In genomic region chr4:171812377-171813194, GRCh38 we compare ENCODE assay signal across 10 cellular contexts. TPM values are rescaled to one million over a fixed set of nuclear protein-coding genes. Genes with fewer than 3 reads are reported as not detected.
A peak's percentile ranks its signal among the peaks of the same experiment; 100 is the strongest.
DNase-seq lines count a peak whose midpoint lies in the region; ATAC-seq and TF ChIP-seq lines count a peak whose summit lies in the region.
"Had no signal": no experiment of that assay in that cellular context is flagged by ENCODE, and none has a peak within 500 bp of the region (broad histone marks: within the 10 kb centered on the region; RNA-seq: fewer than 3 reads in every experiment).

No MANE protein-coding gene starts in this region.

- H3K9ac ChIP-seq in NT2/D1 (ENCODE audit: insufficient read length, low read depth) (peak overlapping the region; percentile 74), subcutaneous abdominal adipose tissue (ENCODE audit: low read length in 5 of 5) (no peak overlapping the region)

- peak overlapping the region; percentile 82 for H2AFZ ChIP-seq in hepatocyte

- H3K9me3 Mint-ChIP-seq in activated naive CD4-positive, alpha-beta T cell treated with anti-CD3 and anti-CD28 coated beads, Interleukin-2, amount 50 U/mL, for 72 hours, result peaks cover 3 to 11% of the 10 kb centered on the region in 2 donors

- 3% methylated on average over 53 of the region's 54 CpGs for WGBS in hepatocyte (ENCODE audit: low lambda C conversion rate, missing lambda C conversion rate)

- H3K36me3 ChIP-seq in NT2/D1 (ENCODE audit: insufficient read depth, insufficient read length, low read length) (no peaks in the 10 kb centered on the region), hepatocyte (replicated peaks; ENCODE audit: insufficient read depth, low read depth) (no peaks in the 10 kb centered on the region), subcutaneous abdominal adipose tissue (ENCODE audit: control insufficient read depth in 5 of 5, insufficient read depth in 5 of 5, low read length in 5 of 5) (no peaks in the 10 kb centered on the region)

- no peaks in the 10 kb centered on the region for H3K9me3 ChIP-seq in NT2/D1 (ENCODE audit: insufficient read depth, low read length)
- H3K9me3 ChIP-seq in hepatocyte (ENCODE audit: low read depth), result no peaks in the 10 kb centered on the region
- no peaks in the 10 kb centered on the region for H3K9me3 ChIP-seq in subcutaneous abdominal adipose tissue (ENCODE audit: control insufficient read depth in 5 of 5, low read length in 5 of 5)

- H3K4me1 ChIP-seq in NT2/D1 (ENCODE audit: insufficient read depth, insufficient read length), result no peaks in the 10 kb centered on the region
- no peaks in the 10 kb centered on the region for H3K4me1 ChIP-seq in hepatocyte (ENCODE audit: insufficient read depth)
- H3K4me1 ChIP-seq in subcutaneous abdominal adipose tissue (ENCODE audit: control insufficient read depth in 5 of 5, insufficient read depth in 5 of 5, low read length in 5 of 5), result peaks cover 0 to 19% (median 19%) of the 10 kb centered on the region in 5 donors

- peak overlapping the region; percentile 97 for H3K4me2 ChIP-seq in hepatocyte

- H3K27me3 ChIP-seq in NT2/D1 (ENCODE audit: insufficient read depth, insufficient read length) (peaks cover 41% of the 10 kb centered on the region), hepatocyte (peaks cover 55% of the 10 kb centered on the region), subcutaneous abdominal adipose tissue (ENCODE audit: control insufficient read depth in 5 of 5, insufficient read depth in 4 of 5, low read length in 5 of 5) (peaks cover 17 to 31% (median 21%) of the 10 kb centered on the region in 5 donors)

- no peaks in the 10 kb centered on the region for H3K79me2 ChIP-seq in hepatocyte

- H3K9me2 ChIP-seq in hepatocyte (replicated peaks; ENCODE audit: insufficient read depth), result no peaks in the 10 kb centered on the region

- DNase-seq in NCI-H1417 (lab: John Stamatoyannopoulos, UW) (peak in 2 of 3 experiments; percentile 54 to 62), NCI-H1417 treated with DMSO at 0.1 percent for 48 hours (lab: John Stamatoyannopoulos, UW) (no peak), NT2/D1 (ENCODE audit: low read depth, low spot score) (no peak), hepatocyte (ENCODE audit: low spot score) (peak; percentile 11), COLO829 (ENCODE audit: low spot score) (no peak), NCI-H510A (lab: John Stamatoyannopoulos, UW) (no peak)
- no peak for DNase-seq in activated naive CD4-positive, alpha-beta T cell treated with anti-CD3 and anti-CD28 coated beads, Interleukin-2, amount 50 U/mL, for 72 hours (ENCODE audit: low spot score in 2 of 2)

- no peaks in the 10 kb centered on the region for H4K20me1 ChIP-seq in hepatocyte (ENCODE audit: insufficient read depth, poor library complexity, severe bottlenecking)

- H3K27ac Mint-ChIP-seq in activated naive CD4-positive, alpha-beta T cell treated with anti-CD3 and anti-CD28 coated beads, Interleukin-2, amount 50 U/mL, for 72 hours, result no peak overlapping the region

- H3K4me3 ChIP-seq in NT2/D1 (ENCODE audit: insufficient read length, low read depth) (peak overlapping the region; percentile 67), hepatocyte (peak overlapping the region; percentile 65), subcutaneous abdominal adipose tissue (ENCODE audit: low read depth in 1 of 5, low read length in 5 of 5) (peak overlapping the region in 4 of 5 donors; percentile 46 to 63 (median 56))

- H3K36me3 Mint-ChIP-seq in activated naive CD4-positive, alpha-beta T cell treated with anti-CD3 and anti-CD28 coated beads, Interleukin-2, amount 50 U/mL, for 72 hours, result peaks cover 6 to 22% of the 10 kb centered on the region in 2 donors

- H3K27ac ChIP-seq in hepatocyte, result no peak overlapping the region
- no peak overlapping the region for H3K27ac ChIP-seq in subcutaneous abdominal adipose tissue (ENCODE audit: low read depth, low read length)

- no peak for ATAC-seq in activated naive CD4-positive, alpha-beta T cell treated with anti-CD3 and anti-CD28 coated beads, Interleukin-2, amount 50 U/mL, for 72 hours

- no peak for TF ChIP-seq CTCF in hepatocyte (IDR thresholded peaks at IDR 0.05; ENCODE audit: poor library complexity)

RNA-seq across cellular contexts. Expression of gene GALNTL6, which starts 0.6 kb away (rescaled TPM):
- total RNA-seq in hepatocyte, result 0.53 and 4.5 TPM in 2 replicates
- polyA plus RNA-seq in hepatocyte, result 0.26 and 0.74 TPM in 2 replicates
- not detected for total RNA-seq in activated naive CD4-positive, alpha-beta T cell treated with anti-CD3 and anti-CD28 coated beads, Interleukin-2, amount 50 U/mL, for 72 hours
- total RNA-seq: lung microvascular endothelial cell had no signal
- polyA plus RNA-seq: AG04450 had no signal

Comparison
In these comparisons a context has a peak if more than half of its experiments do, and no peak if none do; other contexts are left out.
1. DNase-seq: peak in NCI-H1417 (2 of 3) and hepatocyte (single experiment); none in NCI-H1417 treated with DMSO at 0.1 percent for 48 hours (single experiment), NT2/D1 (single experiment), COLO829 (single experiment), activated naive CD4-positive, alpha-beta T cell treated with anti-CD3 and anti-CD28 coated beads, Interleukin-2, amount 50 U/mL, for 72 hours (0 of 2) and NCI-H510A (single experiment).
2. Peak in every context shown above with its lines, with median percentiles within 50 percentile points of each other: H3K4me3 ChIP-seq.